11 cellular contexts compared by ENCODE assay signal in the genomic region with DNA sequence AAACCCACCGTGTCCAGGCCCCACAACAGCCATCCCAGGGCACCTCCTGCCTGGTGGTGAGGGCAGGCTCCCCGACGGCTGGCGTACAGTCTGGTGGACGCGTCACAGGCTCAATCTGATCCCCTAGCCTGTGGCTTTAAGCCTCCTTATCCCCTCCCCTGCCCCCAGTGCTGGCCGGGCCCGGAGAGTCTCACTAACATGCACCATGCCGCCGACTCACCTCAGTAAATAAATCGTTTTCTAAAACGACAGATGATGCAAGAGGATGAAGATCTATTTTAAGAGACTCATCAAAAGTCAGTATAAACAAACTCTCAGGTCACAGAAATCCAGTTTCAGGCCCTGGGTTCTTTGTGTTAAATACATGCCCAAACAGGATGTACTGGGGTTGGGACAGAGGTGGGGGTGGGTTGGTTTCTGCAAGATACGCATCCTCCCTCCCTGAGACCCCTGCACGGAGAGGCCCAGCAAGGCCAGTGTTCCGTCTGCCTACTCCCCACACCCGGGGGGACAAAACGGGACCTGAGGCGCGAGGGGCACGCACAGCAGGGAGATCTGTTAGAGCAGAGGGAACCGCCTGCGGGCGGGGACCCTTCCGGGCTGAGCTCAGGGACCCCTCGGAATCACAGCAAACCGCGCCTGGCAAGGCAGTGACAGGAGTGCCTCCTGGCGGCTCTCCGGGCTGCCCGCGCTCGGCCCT. TPM values are rescaled to one million over a fixed set of nuclear protein-coding genes. Genes with fewer than 3 reads are reported as not detected.
DNase-seq lines count a peak whose midpoint lies in the region; ATAC-seq and TF ChIP-seq lines count a peak whose summit lies in the region.
"Had no signal": no experiment of that assay in that cellular context is flagged by ENCODE, and none has a peak within 500 bp of the region (broad histone marks: within the 10 kb centered on the region; RNA-seq: fewer than 3 reads in every experiment).

No MANE protein-coding gene starts in this region.

- H3K27me3 Mint-ChIP-seq in CD8-positive, alpha-beta T cell (ENCODE audit: low read depth): no peaks in the 10 kb centered on the region
- H3K27me3 Mint-ChIP-seq in T-cell (peaks cover 0 to 5% of the 10 kb centered on the region in 2 donors), brain (no peaks in the 10 kb centered on the region), nephron (ENCODE audit: low read depth) (peaks cover 15% of the 10 kb centered on the region), CD14-positive monocyte (ENCODE audit: low read depth in 3 of 3) (peaks cover 15 to 18% (median 16%) of the 10 kb centered on the region in 3 donors)

- CTCF ChIA-PET in CD8-positive, alpha-beta T cell (lab: Charles Lee): interaction anchor here (0.9 to 3.8 kb wide), 12 partner anchors 8 to 123 kb away, joined by 3 to 45 read pairs (median 4); a partner anchor contains a TSS
- CTCF ChIA-PET in T-cell (lab: Charles Lee): interaction anchor here in 1 of 2 donors (1.1 to 1.7 kb wide), 3 partner anchors 33 to 107 kb away, joined by 3 to 4 read pairs (median 4); a partner anchor contains a TSS

- POLR2A ChIA-PET in CD8-positive, alpha-beta T cell (lab: Charles Lee): interaction anchor here (0.8 to 12.7 kb wide), 15 partner anchors 8 to 328 kb away, joined by 3 to 174 read pairs (median 6); a partner anchor contains a TSS
- POLR2A ChIA-PET in T-cell (lab: Charles Lee): interaction anchor here in 1 of 2 donors (0.5 kb wide), 1 partner anchor 9 kb away, joined by 8 read pairs; no protein-coding TSS in a partner anchor

- peaks cover 49% of the 10 kb centered on the region for H3K4me1 ChIP-seq in CD8-positive, alpha-beta T cell (ENCODE audit: insufficient read depth, low read length)

- H3K9me3 ChIP-seq in CD8-positive, alpha-beta T cell (ENCODE audit: low read length): no peaks in the 10 kb centered on the region
- H3K9me3 ChIP-seq: tibial nerve had no signal

- DNase-seq in CD8-positive, alpha-beta T cell: peak in 2 of 7 experiments; percentile 59 to 81
- DNase-seq in T-cell (peak in 4 of 34 experiments; percentile 13 to 29 (median 26)), iPS-NIHi7 (ENCODE audit: extremely low spot score) (no peak), CD14-positive monocyte (ENCODE audit: low spot score) (no peak), anterior cingulate cortex (lab: John Stamatoyannopoulos, UW) (no peak)
- DNase-seq: DMS153, nucleus accumbens had no signal

- H3K27me3 ChIP-seq in CD8-positive, alpha-beta T cell (ENCODE audit: insufficient read depth, low read length): no peaks in the 10 kb centered on the region

- peaks cover 34% of the 10 kb centered on the region for H3K36me3 Mint-ChIP-seq in CD8-positive, alpha-beta T cell
- H3K36me3 Mint-ChIP-seq in T-cell (peaks cover 15% of the 10 kb centered on the region), brain (peaks cover 32% of the 10 kb centered on the region), nephron (ENCODE audit: low read depth) (peaks cover 22% of the 10 kb centered on the region), CD14-positive monocyte (peaks cover 42 to 52% of the 10 kb centered on the region in 2 donors)

- peak overlapping the region; percentile 50 for H3K27ac ChIP-seq in CD8-positive, alpha-beta T cell (ENCODE audit: low read depth, low read length)
- H3K27ac ChIP-seq: tibial nerve had no signal

- intact Hi-C loops in CD8-positive, alpha-beta T cell (cut with DNase I, micrococcal nuclease): loop anchor here (1.0 to 10.0 kb wide), 5 partner anchors 23 to 1101 kb away; a partner anchor contains a TSS
- intact Hi-C loops in CD14-positive monocyte (cut with micrococcal nuclease): loop anchor here (5.0 to 10.0 kb wide), 2 partner anchors 131 to 319 kb away; a partner anchor contains a TSS

- peak overlapping the region; percentile 98 for H3K4me3 Mint-ChIP-seq in CD8-positive, alpha-beta T cell
- H3K4me3 Mint-ChIP-seq in T-cell (peak overlapping the region; percentile 85 to 93 (median 85)), brain (peak overlapping the region in 3 of 5 experiments; percentile 32 to 82 (median 39)), nephron (peak overlapping the region; percentile 23 to 69 (median 62)), CD14-positive monocyte (no peak overlapping the region)

- H3K4me3 ChIP-seq in CD8-positive, alpha-beta T cell (ENCODE audit: low read depth, low read length): peak overlapping the region; percentile 98

- peaks cover 27% of the 10 kb centered on the region for H3K36me3 ChIP-seq in CD8-positive, alpha-beta T cell (ENCODE audit: insufficient read depth, low read length)

- H3K27ac Mint-ChIP-seq in CD8-positive, alpha-beta T cell: peak overlapping the region; percentile 97
- H3K27ac Mint-ChIP-seq in T-cell: peak overlapping the region; percentile 95 to 97
- peak overlapping the region in 3 of 5 experiments; percentile 52 to 68 (median 65) for H3K27ac Mint-ChIP-seq in brain
- H3K27ac Mint-ChIP-seq in nephron: no peak overlapping the region
- no peak overlapping the region for H3K27ac Mint-ChIP-seq in CD14-positive monocyte

- peak; percentile 4 for ATAC-seq in CD8-positive, alpha-beta T cell
- ATAC-seq in T-cell (replicated peaks in 1 of 4) (peak; percentile 2 to 19 (median 11)), HG02885 (IDR thresholded peaks at IDR 0.05; ENCODE audit: poor library complexity, unreplicated experiment) (no peak)

- TF ChIP-seq CTCF in CD8-positive, alpha-beta T cell (IDR thresholded peaks at IDR 0.05): peak; percentile 32
- TF ChIP-seq CTCF in brain (conservative IDR thresholded peaks at IDR 0.05) (no peak), nephron (IDR thresholded peaks at IDR 0.05; ENCODE audit: unreplicated experiment in 3 of 3) (no peak), CD14-positive monocyte (IDR thresholded peaks at IDR 0.05) (no peak)

- H3K4me1 Mint-ChIP-seq in CD8-positive, alpha-beta T cell (ENCODE audit: low read depth): peaks cover 45% of the 10 kb centered on the region
- H3K4me1 Mint-ChIP-seq in T-cell: peaks cover 39 to 43% (median 40%) of the 10 kb centered on the region in 3 donors
- peaks cover 43% of the 10 kb centered on the region for H3K4me1 Mint-ChIP-seq in brain
- peaks cover 31% of the 10 kb centered on the region for H3K4me1 Mint-ChIP-seq in nephron
- peaks cover 24% of the 10 kb centered on the region for H3K4me1 Mint-ChIP-seq in CD14-positive monocyte

- H3K9me3 Mint-ChIP-seq in CD8-positive, alpha-beta T cell: no peaks in the 10 kb centered on the region
- H3K9me3 Mint-ChIP-seq in T-cell (no peaks in the 10 kb centered on the region), brain (no peaks in the 10 kb centered on the region), nephron (no peaks in the 10 kb centered on the region), CD14-positive monocyte (peaks cover 0 to 3% (median 0%) of the 10 kb centered on the region in 7 donors)

RNA-seq across cellular contexts. Expression of a gene that starts 3.1 kb away (rescaled TPM):
- total RNA-seq in CD8-positive, alpha-beta T cell: 10 to 100 TPM; 44.1 to 44.8 TPM
- 100 to 1,000 TPM in 3 of 5 donors, 10 to 100 TPM in 2; 51.0 to 128 (median 119) TPM for total RNA-seq in T-cell
- polyA plus RNA-seq in brain (ENCODE audit: insufficient read depth, low read depth, low replicate concordance): 23.7 TPM
- polyA plus RNA-seq in CD14-positive monocyte: 10 to 100 TPM; 11.9 to 13.7 TPM

RNA-seq across cellular contexts. Expression of a gene that starts 6.7 kb away (rescaled TPM):
- total RNA-seq in CD8-positive, alpha-beta T cell: not detected
- not detected for total RNA-seq in T-cell
- polyA plus RNA-seq in brain (ENCODE audit: insufficient read depth, low read depth, low replicate concordance) (1.6 TPM), CD14-positive monocyte (not detected)

RNA-seq across cellular contexts. Expression of a gene that starts 32.8 kb away (rescaled TPM):
- total RNA-seq in CD8-positive, alpha-beta T cell: 100 to 1,000 TPM; 158 to 160 TPM
- 100 to 1,000 TPM; 163 to 214 (median 211) TPM for total RNA-seq in T-cell
- 12.1 TPM for polyA plus RNA-seq in brain (ENCODE audit: insufficient read depth, low read depth, low replicate concordance)
- 10 to 100 TPM; 62.1 to 64.4 TPM for polyA plus RNA-seq in CD14-positive monocyte

RNA-seq across cellular contexts. Expression of a gene that starts 47.3 kb away (rescaled TPM):
- total RNA-seq in CD8-positive, alpha-beta T cell: 10 to 100 TPM; 17.9 to 19.1 TPM
- total RNA-seq in T-cell: 10 to 100 TPM; 20.2 to 59.1 (median 27.9) TPM
- polyA plus RNA-seq in brain (ENCODE audit: insufficient read depth, low read depth, low replicate concordance) (5.5 TPM), CD14-positive monocyte (not detected)

Comparison
In these comparisons a context has a peak if more than half of its experiments do, and no peak if none do; other contexts are left out.
1. H3K27ac Mint-ChIP-seq: peak in CD8-positive, alpha-beta T cell (single experiment), T-cell (2 of 2) and brain (3 of 5); none in nephron (0 of 3) and CD14-positive monocyte (0 of 7).
2. H3K4me3 Mint-ChIP-seq: peak in CD8-positive, alpha-beta T cell (single experiment), T-cell (3 of 3), brain (3 of 5) and nephron (3 of 3); none in CD14-positive monocyte (0 of 2).